ENCODE assay signal across 8 cellular contexts in genomic region chr3:25665646-25666136, GRCh38. TPM values are rescaled to one million over a fixed set of nuclear protein-coding genes. Genes with fewer than 3 reads are reported as not detected.
DNase-seq lines count a peak whose midpoint lies in the region; ATAC-seq and TF ChIP-seq lines count a peak whose summit lies in the region.

No MANE protein-coding gene starts in this region.

- H3K36me3 ChIP-seq in Panc1 (ENCODE audit: control insufficient read depth, insufficient read depth, low read length) = no peaks in the 10 kb centered on the region

- CTCF ChIA-PET in Panc1 (lab: Charles Lee) = no interaction called here

- POLR2A ChIA-PET in Panc1 (lab: Charles Lee) = no interaction called here

- in situ Hi-C loops in Panc1 (cut with HindIII; ENCODE audit: low pct_unique_long_range_greater_than_20kb, low sequenced_read_pairs) = no loop called here

- H3K27me3 ChIP-seq in Panc1 (ENCODE audit: control insufficient read depth, insufficient read depth, low read length) = no peaks in the 10 kb centered on the region

- intact Hi-C loops in Panc1 (cut with micrococcal nuclease; ENCODE audit: unreplicated experiment) = no loop called here

- no peak for TF ChIP-seq POLR2A in erythroblast (IDR thresholded peaks at IDR 0.05; ENCODE audit: low read length)

- ATAC-seq in Panc1 = no peak

- H3K4me3 ChIP-seq in GM12875 (ENCODE audit: low read depth, low read length) = peak overlapping the region; percentile 87
- peak overlapping the region; percentile 56 to 81 for H3K4me3 ChIP-seq in Panc1 (ENCODE audit: low read depth in 2 of 2, low read length in 2 of 2)
- peak overlapping the region; percentile 87 for H3K4me3 ChIP-seq in retinal pigment epithelial cell (ENCODE audit: low read length)

- BruUV-seq in Panc1 (replicated peaks; lab: Mats Ljungman, UMichigan) = no TSS peak

- DNase-seq in Panc1 (ENCODE audit: low read depth, low spot score) (no peak), erythroblast (lab: John Stamatoyannopoulos, UW) (peak; percentile 30 to 57), retinal pigment epithelial cell (ENCODE audit: low read depth) (no peak), NCI-H2227 treated with DMSO at 0.1 percent for 48 hours (lab: John Stamatoyannopoulos, UW) (no peak), GM19238 (ENCODE audit: insufficient read length, low spot score) (no peak), NCI-H1105 treated with DMSO at 0.1 percent for 48 hours (lab: John Stamatoyannopoulos, UW) (no peak)
- no peak for DNase-seq in effector CD4-positive, alpha-beta T cell

- TF ChIP-seq CTCF in GM12875 (IDR thresholded peaks at IDR 0.05; ENCODE audit: borderline replicate concordance, insufficient read depth, low read depth, low read length) (no peak), Panc1 (IDR thresholded peaks at IDR 0.05) (no peak), retinal pigment epithelial cell (conservative IDR thresholded peaks at IDR 0.05; ENCODE audit: low read depth, low read length) (no peak)

- peaks cover 17% of the 10 kb centered on the region for H3K4me1 ChIP-seq in Panc1 (ENCODE audit: control insufficient read depth, insufficient read depth, low read length)

- H3K27ac ChIP-seq in Panc1 (ENCODE audit: low read length) = peak overlapping the region; percentile 70

- H3K9me3 ChIP-seq in Panc1 (ENCODE audit: control insufficient read depth, insufficient read depth, low read depth, low read length) = no peaks in the 10 kb centered on the region

RNA-seq across cellular contexts. Expression of gene TOP2B, which starts 1.0 kb away (rescaled TPM):
- total RNA-seq in Panc1 (2021; ENCODE audit: unreplicated experiment) = 63.1 TPM
- polyA plus RNA-seq in Panc1 (2012; ENCODE audit: insufficient read length) = 26.1 TPM

Comparison
In these comparisons a context has a peak if more than half of its experiments do, and no peak if none do; other contexts are left out.
1. DNase-seq: peak in erythroblast (2 of 2); none in Panc1 (single experiment), retinal pigment epithelial cell (single experiment), effector CD4-positive, alpha-beta T cell (single experiment), NCI-H2227 treated with DMSO at 0.1 percent for 48 hours (single experiment), GM19238 (single experiment) and NCI-H1105 treated with DMSO at 0.1 percent for 48 hours (single experiment).
2. Peak in every context shown above with its lines, with median percentiles within 50 percentile points of each other: H3K4me3 ChIP-seq.